8 cellular contexts compared by ENCODE assay signal in the genomic region with DNA sequence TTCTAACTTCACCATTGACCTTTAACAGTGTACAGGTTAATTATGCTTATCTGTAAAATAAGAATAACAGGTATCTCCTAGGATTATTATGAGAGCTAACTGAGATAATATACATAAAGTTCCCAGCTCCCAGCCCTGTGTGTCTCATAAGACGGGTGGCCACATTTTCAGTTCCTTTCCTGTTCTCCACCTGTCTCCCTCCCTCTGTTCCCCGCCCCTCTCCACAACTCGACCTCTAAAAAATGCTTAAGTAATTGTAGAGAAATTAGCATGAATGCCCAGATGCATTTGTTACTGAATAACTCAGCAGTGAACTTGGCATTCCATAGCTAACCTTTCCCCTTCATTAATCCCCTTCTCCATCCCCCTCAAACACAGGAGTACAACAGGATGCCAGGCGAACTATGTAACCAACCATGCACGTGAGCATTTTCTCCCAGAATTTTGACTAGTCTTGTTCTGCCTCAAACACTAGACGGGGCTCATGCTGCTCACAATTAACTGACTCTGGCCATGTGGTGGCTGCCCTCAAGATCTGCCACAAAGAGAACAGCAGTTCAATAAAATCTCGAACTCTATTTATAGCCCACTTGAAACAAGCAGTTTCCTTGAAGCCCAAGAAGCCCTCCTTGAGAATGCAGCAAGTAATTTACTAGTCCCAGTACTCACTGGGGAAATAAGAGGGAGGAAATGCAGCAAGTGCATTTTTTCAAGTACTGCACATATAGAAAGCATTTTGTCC.
DNase-seq lines count a peak whose midpoint lies in the region; ATAC-seq, FAIRE-seq and TF ChIP-seq lines count a peak whose summit lies in the region.

No MANE protein-coding gene starts in this region.

- H3K4me3 ChIP-seq in small intestine (ENCODE audit: low read depth in 1 of 2, low read length in 2 of 2), result no peak overlapping the region

- no peaks in the 10 kb centered on the region for H3K9me3 ChIP-seq in small intestine (ENCODE audit: control insufficient read depth, low read depth)

- H3K4me1 ChIP-seq in small intestine (ENCODE audit: control insufficient read depth in 2 of 2, insufficient read depth in 1 of 2, low read depth in 1 of 2, low read length in 1 of 2), result peaks cover 0 to 14% of the 10 kb centered on the region in 2 donors

- H3K27ac ChIP-seq in small intestine (ENCODE audit: low read depth in 1 of 2, low read length in 1 of 2), result peak overlapping the region in 1 of 2 donors; percentile 39

- peak; percentile 61 for ATAC-seq in HG03097 (IDR thresholded peaks at IDR 0.05; ENCODE audit: low FRiP score, unreplicated experiment)
- peak; percentile 39 for ATAC-seq in left ventricle myocardium superior
- no peak for ATAC-seq in GM18505 (IDR thresholded peaks at IDR 0.05; ENCODE audit: unreplicated experiment)

- H3K27me3 ChIP-seq in small intestine (ENCODE audit: control insufficient read depth in 2 of 2, insufficient read depth in 2 of 2, low read length in 2 of 2), result no peaks in the 10 kb centered on the region

- TF ChIP-seq POLR2A in GM18505 (IDR thresholded peaks at IDR 0.05; ENCODE audit: borderline replicate concordance, extremely low read depth, insufficient read depth, insufficient read length), result no peak

- peak; percentile 71 for DNase-seq in RPMI7951 (ENCODE audit: low read depth)
- no peak for DNase-seq in left ventricle myocardium superior
- peak; percentile 48 for DNase-seq in small intestine
- DNase-seq in T-helper 9 cell, result no peak
- DNase-seq in amniotic stem cell (lab: John Stamatoyannopoulos, UW), result no peak

- WGBS in small intestine, 3 donors, result 9 to 22% (median 9%) methylated on average over 7 of the region's 7 CpGs

- FAIRE-seq in G401.6 (lab: Jason Lieb, UNC), result peak; percentile 98
- no peak for FAIRE-seq in small intestine (lab: Jason Lieb, UNC)

- no peaks in the 10 kb centered on the region for H3K36me3 ChIP-seq in small intestine (ENCODE audit: control insufficient read depth in 2 of 2, insufficient read depth in 2 of 2, low read length in 2 of 2)

- intact Hi-C loops in left ventricle myocardium superior (cut with micrococcal nuclease), result no loop called here

Comparison
In these comparisons a context has a peak if more than half of its experiments do, and no peak if none do; other contexts are left out.
1. DNase-seq: peak in RPMI7951 (single experiment) and small intestine (single experiment); none in left ventricle myocardium superior (single experiment), T-helper 9 cell (single experiment) and amniotic stem cell (single experiment).